In the genomic region with DNA sequence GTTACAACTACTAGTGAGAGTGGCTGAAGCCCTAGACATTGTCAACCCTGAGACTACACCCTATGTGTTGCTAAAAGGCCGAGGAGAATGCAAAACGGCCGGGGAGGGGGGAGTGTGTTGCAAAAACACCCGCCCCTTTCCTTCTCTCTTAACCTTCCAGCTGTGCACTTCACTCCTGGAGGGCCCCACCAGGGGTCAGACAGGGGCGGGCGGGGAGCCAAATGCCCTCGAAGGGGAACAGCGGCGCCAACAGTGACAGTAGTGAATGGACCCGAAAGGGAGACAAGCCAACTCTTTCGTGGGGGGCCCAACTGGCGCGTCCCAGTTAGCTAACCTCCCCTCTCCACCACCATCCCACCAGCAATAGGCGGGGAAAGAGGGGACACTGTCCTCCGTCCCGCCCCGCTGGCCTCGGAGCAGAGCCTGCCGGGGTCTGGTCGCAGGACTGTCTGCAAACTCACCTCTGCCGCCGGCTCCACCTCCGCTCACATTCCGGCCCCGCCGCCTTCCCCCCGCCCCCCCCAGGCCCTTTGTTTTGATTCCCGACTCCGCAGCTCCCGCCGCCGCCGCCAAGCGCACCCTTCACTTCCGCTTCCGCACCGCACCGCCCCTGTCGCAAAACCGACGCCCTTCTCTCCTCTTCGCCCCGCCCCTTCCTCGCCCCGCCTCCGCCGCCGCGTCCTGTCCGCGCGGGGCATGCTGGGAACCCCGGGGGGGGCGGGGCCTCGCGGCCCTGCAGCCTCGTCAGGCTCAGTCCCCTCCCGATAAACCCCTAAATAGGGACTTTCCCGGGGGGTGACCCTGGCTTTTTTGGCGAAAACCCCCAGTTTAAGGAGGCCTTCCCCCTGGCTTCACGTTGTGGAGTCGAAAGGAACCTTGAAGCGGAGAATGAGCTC, we compare ENCODE assay signal across 8 cellular contexts. TPM values are rescaled to one million over a fixed set of nuclear protein-coding genes. Genes with fewer than 3 reads are reported as not detected.
DNase-seq lines count a peak whose midpoint lies in the region; ATAC-seq, FAIRE-seq and TF ChIP-seq lines count a peak whose summit lies in the region.

A gene with protein sequence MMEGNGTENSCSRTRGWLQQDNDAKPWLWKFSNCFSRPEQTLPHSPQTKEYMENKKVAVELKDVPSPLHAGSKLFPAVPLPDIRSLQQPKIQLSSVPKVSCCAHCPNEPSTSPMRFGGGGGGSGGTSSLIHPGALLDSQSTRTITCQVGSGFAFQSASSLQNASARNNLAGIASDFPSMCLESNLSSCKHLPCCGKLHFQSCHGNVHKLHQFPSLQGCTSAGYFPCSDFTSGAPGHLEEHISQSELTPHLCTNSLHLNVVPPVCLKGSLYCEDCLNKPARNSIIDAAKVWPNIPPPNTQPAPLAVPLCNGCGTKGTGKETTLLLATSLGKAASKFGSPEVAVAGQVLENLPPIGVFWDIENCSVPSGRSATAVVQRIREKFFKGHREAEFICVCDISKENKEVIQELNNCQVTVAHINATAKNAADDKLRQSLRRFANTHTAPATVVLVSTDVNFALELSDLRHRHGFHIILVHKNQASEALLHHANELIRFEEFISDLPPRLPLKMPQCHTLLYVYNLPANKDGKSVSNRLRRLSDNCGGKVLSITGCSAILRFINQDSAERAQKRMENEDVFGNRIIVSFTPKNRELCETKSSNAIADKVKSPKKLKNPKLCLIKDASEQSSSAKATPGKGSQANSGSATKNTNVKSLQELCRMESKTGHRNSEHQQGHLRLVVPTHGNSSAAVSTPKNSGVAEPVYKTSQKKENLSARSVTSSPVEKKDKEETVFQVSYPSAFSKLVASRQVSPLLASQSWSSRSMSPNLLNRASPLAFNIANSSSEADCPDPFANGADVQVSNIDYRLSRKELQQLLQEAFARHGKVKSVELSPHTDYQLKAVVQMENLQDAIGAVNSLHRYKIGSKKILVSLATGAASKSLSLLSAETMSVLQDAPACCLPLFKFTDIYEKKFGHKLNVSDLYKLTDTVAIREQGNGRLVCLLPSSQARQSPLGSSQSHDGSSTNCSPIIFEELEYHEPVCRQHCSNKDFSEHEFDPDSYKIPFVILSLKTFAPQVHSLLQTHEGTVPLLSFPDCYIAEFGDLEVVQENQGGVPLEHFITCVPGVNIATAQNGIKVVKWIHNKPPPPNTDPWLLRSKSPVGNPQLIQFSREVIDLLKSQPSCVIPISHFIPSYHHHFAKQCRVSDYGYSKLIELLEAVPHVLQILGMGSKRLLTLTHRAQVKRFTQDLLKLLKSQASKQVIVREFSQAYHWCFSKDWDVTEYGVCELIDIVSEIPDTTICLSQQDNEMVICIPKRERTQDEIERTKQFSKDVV (N-terminal part only) (minus strand): TSS at position 598 of the 896 bp plus-strand sequence. CDS start 3,921 bp downstream, outside the sequence.

- H3K27me3 ChIP-seq in IMR-90 (ENCODE audit: control insufficient read depth, insufficient read depth, low read length), result no peaks in the 10 kb centered on the region
- H3K27me3 ChIP-seq in endothelial cell of umbilical vein (ENCODE audit: control insufficient read depth in 2 of 2, insufficient read depth in 2 of 2, low read length in 2 of 2), result peaks cover 0 to 2% of the 10 kb centered on the region in 2 experiments
- no peaks in the 10 kb centered on the region for H3K27me3 ChIP-seq in mononuclear cell (ENCODE audit: insufficient read depth, low read length)

- H4K5ac ChIP-seq in IMR-90 (ENCODE audit: low read depth, low read length), result peak within 1 kb of the TSS; percentile 100

- peak within 1 kb of the TSS; percentile 30; the same call in 1 of the 2 replicates for H2BK20ac ChIP-seq in IMR-90 (ENCODE audit: low read depth, low read length)

- no peaks in the 10 kb centered on the region; the same call in 1 of the 2 replicates for H4K20me1 ChIP-seq in IMR-90 (ENCODE audit: insufficient read depth, low read length)
- no peaks in the 10 kb centered on the region for H4K20me1 ChIP-seq in OCI-LY7 (ENCODE audit: insufficient read depth, low read length)
- no peaks in the 10 kb centered on the region for H4K20me1 ChIP-seq in endothelial cell of umbilical vein (replicated peaks; ENCODE audit: control insufficient read depth, extremely low read depth, insufficient read depth, low read length)

- peak within 1 kb of the TSS; percentile 99 for H3K14ac ChIP-seq in IMR-90 (replicated peaks; ENCODE audit: low read depth, low read length)

- H3K36me3 ChIP-seq in IMR-90 (ENCODE audit: control insufficient read depth, insufficient read depth, low read length) (peaks cover 4% of the 10 kb centered on the region), OCI-LY7 (ENCODE audit: insufficient read depth, low read length) (peaks cover 12% of the 10 kb centered on the region), endothelial cell of umbilical vein (ENCODE audit: control insufficient read depth in 2 of 2, extremely low read depth in 1 of 2, insufficient read depth in 2 of 2, low read length in 2 of 2) (peaks cover 2 to 3% of the 10 kb centered on the region in 2 experiments)

- 0% methylated on average over 23 of the region's 63 CpGs; no CpG with 5 or more reads in 1 of the 2 experiments for WGBS in IMR-90 (ENCODE audit: extremely low coverage in 2 of 2, insufficient read length in 1 of 2), 2 experiments

- H3K79me2 ChIP-seq in OCI-LY7 (ENCODE audit: insufficient read depth, low read depth, low read length) (peaks cover 40% of the 10 kb centered on the region), endothelial cell of umbilical vein (ENCODE audit: control insufficient read depth, insufficient read depth, low read length) (peaks cover 27% of the 10 kb centered on the region)

- dilution Hi-C loops in IMR-90 (cut with HindIII; ENCODE audit: low sequenced_read_pairs, unreplicated experiment), result no loop called here
- dilution Hi-C loops in endothelial cell of umbilical vein (cut with MboI; ENCODE audit: extremely low pct_ligation_motif_present, low sequenced_read_pairs), result no loop called here

- CTCF ChIA-PET in IMR-90 (lab: Yijun Ruan, JAX), result interaction anchor here (0.6 to 1.1 kb wide), 6 partner anchors 15 to 215 kb away, joined by 3 to 6 read pairs (median 4); no protein-coding TSS in a partner anchor
- CTCF ChIA-PET in OCI-LY7 (lab: Charles Lee; ENCODE audit: unreplicated experiment), result interaction anchor here (0.6 kb wide), 1 partner anchor 410 kb away, joined by 4 read pairs; no protein-coding TSS in a partner anchor
- CTCF ChIA-PET in endothelial cell of umbilical vein (lab: Charles Lee), result interaction anchor here (0.8 to 3.0 kb wide), 14 partner anchors 8 to 215 kb away, joined by 3 to 18 read pairs (median 4); no protein-coding TSS in a partner anchor

- peak; percentile 98 for DNase-seq in DMS 273 (lab: John Stamatoyannopoulos, UW; ENCODE audit: unreplicated experiment)
- DNase-seq in IMR-90, result peak; percentile 90
- peak; percentile 96 for DNase-seq in OCI-LY7 (ENCODE audit: low spot score)
- peak; percentile 100 for DNase-seq in activated T-cell treated with anti-CD3 and anti-CD28 coated beads for 1 hour (ENCODE audit: low read depth)
- peak; percentile 94 for DNase-seq in endothelial cell of umbilical vein (ENCODE audit: low read depth, low spot score)
- DNase-seq in stimulated activated CD8-positive, alpha-beta memory T cell treated with anti-CD3 and anti-CD28 coated beads, Interleukin-2, amount 100 ng/mL, for 48 hours (ENCODE audit: low read depth in 2 of 2), result peak; percentile 99 to 100

- H2BK15ac ChIP-seq in IMR-90 (ENCODE audit: low read depth, low read length), result peak within 1 kb of the TSS; percentile 88; the same call in 2 of the 3 replicates

- H2BK5ac ChIP-seq in IMR-90 (ENCODE audit: low read depth, low read length, poor library complexity, severe bottlenecking), result peak within 1 kb of the TSS; percentile 98

- H3K27ac ChIP-seq in IMR-90 (ENCODE audit: insufficient read depth, low read length), result peak within 1 kb of the TSS; percentile 100
- peak within 1 kb of the TSS; percentile 89 for H3K27ac ChIP-seq in OCI-LY7 (ENCODE audit: low read depth, low read length, poor library complexity, severe bottlenecking)
- H3K27ac ChIP-seq in endothelial cell of umbilical vein (ENCODE audit: insufficient read depth, low read depth, low read length), result peak within 1 kb of the TSS; percentile 99

- H3K4me2 ChIP-seq in IMR-90 (ENCODE audit: low read depth, low read length), result peak within 1 kb of the TSS; percentile 96
- peak within 1 kb of the TSS; percentile 99 for H3K4me2 ChIP-seq in OCI-LY7 (ENCODE audit: low read length)
- peak within 1 kb of the TSS; percentile 99 for H3K4me2 ChIP-seq in endothelial cell of umbilical vein (ENCODE audit: insufficient read depth, low read length)

- no peaks in the 10 kb centered on the region for H3K9me2 ChIP-seq in OCI-LY7 (ENCODE audit: insufficient read depth, low read length)

- TF ChIP-seq POLR2A in IMR-90 (IDR thresholded peaks at IDR 0.05; ENCODE audit: low read depth, low read length) (peak; percentile 92), endothelial cell of umbilical vein (IDR thresholded peaks at IDR 0.05; ENCODE audit: low read depth, low read length) (peak; percentile 94)

- POLR2A ChIA-PET in IMR-90 (lab: Charles Lee; ENCODE audit: unreplicated experiment), result interaction anchor here (0.5 to 0.7 kb wide), 5 partner anchors 24 to 1680 kb away, joined by 3 to 21 read pairs (median 6); no protein-coding TSS in a partner anchor
- POLR2A ChIA-PET in OCI-LY7 (lab: Charles Lee), result interaction anchor here (1.0 to 2.6 kb wide), 5 partner anchors 8 to 218 kb away, joined by 3 to 12 read pairs (median 4); no protein-coding TSS in a partner anchor
- POLR2A ChIA-PET in endothelial cell of umbilical vein (lab: Charles Lee), result interaction anchor here (0.6 to 0.8 kb wide), 5 partner anchors 9 to 190 kb away, joined by 3 to 4 read pairs (median 4); no protein-coding TSS in a partner anchor

- peak within 1 kb of the TSS; percentile 97 for H3K23ac ChIP-seq in IMR-90 (ENCODE audit: low read depth, low read length)

- H4K8ac ChIP-seq in IMR-90 (ENCODE audit: low read depth in 2 of 2, low read length in 2 of 2), result peak within 1 kb of the TSS; percentile 98 to 100

- H2BK120ac ChIP-seq in IMR-90 (ENCODE audit: low read depth, low read length), result peak within 1 kb of the TSS; percentile 87

- H3K9me3 ChIP-seq in IMR-90 (ENCODE audit: control insufficient read depth, insufficient read depth, low read length), result no peaks in the 10 kb centered on the region
- H3K9me3 ChIP-seq in OCI-LY7 (ENCODE audit: low read length), result no peaks in the 10 kb centered on the region
- H3K9me3 ChIP-seq in endothelial cell of umbilical vein (replicated peaks; ENCODE audit: control insufficient read depth, insufficient read depth, low read length), result no peaks in the 10 kb centered on the region
- no peaks in the 10 kb centered on the region for H3K9me3 ChIP-seq in mononuclear cell (ENCODE audit: low read depth, low read length)

- BruUV-seq in IMR-90 (replicated peaks; lab: Mats Ljungman, UMichigan) (no TSS peak), OCI-LY7 (replicated peaks; lab: Mats Ljungman, UMichigan) (no TSS peak), endothelial cell of umbilical vein (replicated peaks; lab: Mats Ljungman, UMichigan) (TSS peak; percentile 42)

- H2AFZ ChIP-seq in IMR-90 (replicated peaks; ENCODE audit: low read length, poor library complexity) (peak within 1 kb of the TSS; percentile 98), OCI-LY7 (ENCODE audit: low read length) (peak within 1 kb of the TSS; percentile 78), endothelial cell of umbilical vein (ENCODE audit: low read depth, low read length) (peak within 1 kb of the TSS; percentile 84)

- TF ChIP-seq CTCF in IMR-90 (conservative IDR thresholded peaks at IDR 0.05; ENCODE audit: low read depth, low read length), result peak; percentile 22
- peak; percentile 77 for TF ChIP-seq CTCF in OCI-LY7 (conservative IDR thresholded peaks at IDR 0.05; ENCODE audit: low read length)
- peak in 1 of 2 donors; percentile 41 for TF ChIP-seq CTCF in endothelial cell of umbilical vein (IDR thresholded peaks at IDR 0.05; ENCODE audit: extremely low read depth in 1 of 2, insufficient read depth in 1 of 2, low read depth in 1 of 2, low read length in 2 of 2)

- peak within 1 kb of the TSS; percentile 93; the same call in 1 of the 2 replicates for H2AK5ac ChIP-seq in IMR-90 (ENCODE audit: low read depth, low read length)

- H3K4me1 ChIP-seq in IMR-90 (ENCODE audit: control insufficient read depth, insufficient read depth, low read length) (peaks cover 5% of the 10 kb centered on the region), OCI-LY7 (ENCODE audit: insufficient read depth, low read length, poor library complexity, severe bottlenecking) (peaks cover 73% of the 10 kb centered on the region), endothelial cell of umbilical vein (ENCODE audit: control insufficient read depth, extremely low read depth, insufficient read depth, low read length) (peaks cover 18% of the 10 kb centered on the region), mononuclear cell (ENCODE audit: insufficient read depth, low read length) (peaks cover 51% of the 10 kb centered on the region)

- H4K91ac ChIP-seq in IMR-90 (ENCODE audit: insufficient read depth, low read depth, low read length), result peak within 1 kb of the TSS; percentile 98

- H3K79me1 ChIP-seq in IMR-90 (ENCODE audit: low read depth in 1 of 2, low read length in 2 of 2), result peaks cover 15 to 24% of the 10 kb centered on the region in 2 experiments

- H3K9ac ChIP-seq in IMR-90 (ENCODE audit: low read depth, low read length) (peak within 1 kb of the TSS; percentile 100), endothelial cell of umbilical vein (replicated peaks; ENCODE audit: extremely low read depth, insufficient read depth, low read length) (peak within 1 kb of the TSS; percentile 100)

- H3K4me3 ChIP-seq in IMR-90 (ENCODE audit: insufficient read depth, low read depth, low read length), result peak within 1 kb of the TSS; percentile 99
- H3K4me3 ChIP-seq in OCI-LY7 (ENCODE audit: low read depth, low read length, poor library complexity, severe bottlenecking), result peak within 1 kb of the TSS; percentile 89
- peak within 1 kb of the TSS; percentile 61 to 98 (median 95) for H3K4me3 ChIP-seq in endothelial cell of umbilical vein (replicated peaks in 1 of 3; ENCODE audit: insufficient read depth in 1 of 3, low read depth in 1 of 3, low read length in 3 of 3)
- H3K4me3 ChIP-seq in mononuclear cell (ENCODE audit: low read length), result peak within 1 kb of the TSS; percentile 100

- intact Hi-C loops in IMR-90 (cut with micrococcal nuclease) (no loop called here), OCI-LY7 (cut with micrococcal nuclease; ENCODE audit: unreplicated experiment) (loop anchor here (1.0 to 10.0 kb wide), 3 partner anchors 7 to 462 kb away; partner anchors contain the start of gene NDE1), endothelial cell of umbilical vein (cut with micrococcal nuclease) (loop anchor here (1.0 to 5.0 kb wide), 8 partner anchors 29 to 216 kb away; no protein-coding TSS in a partner anchor)

- in situ Hi-C loops in IMR-90 (cut with MboI; ENCODE audit: low sequenced_read_pairs), result loop anchor here (5.0 kb wide), 1 partner anchor 49 kb away; no protein-coding TSS in a partner anchor

- peak; percentile 82 for FAIRE-seq in endothelial cell of umbilical vein (lab: Jason Lieb, UNC)

- peak within 1 kb of the TSS; percentile 98 for H3K4ac ChIP-seq in IMR-90 (ENCODE audit: low read depth, low read length)

- no peaks in the 10 kb centered on the region for H3K9me1 ChIP-seq in IMR-90 (ENCODE audit: insufficient read depth, low read length)
- no peaks in the 10 kb centered on the region for H3K9me1 ChIP-seq in endothelial cell of umbilical vein (replicated peaks; ENCODE audit: control insufficient read depth, extremely low read depth, insufficient read depth, low read length)

- H2AK9ac ChIP-seq in IMR-90 (replicated peaks; ENCODE audit: low read depth, low read length, poor library complexity), result peak within 1 kb of the TSS; percentile 97

- H3K18ac ChIP-seq in IMR-90 (ENCODE audit: low read depth, low read length), result peak within 1 kb of the TSS; percentile 98

- TF ChIP-seq RAD21 in IMR-90 (IDR thresholded peaks at IDR 0.05; ENCODE audit: low read length), result peak; percentile 18; the same call in 1 of the 2 replicates

- ATAC-seq in GM21528 (IDR thresholded peaks at IDR 0.05; ENCODE audit: low FRiP score, unreplicated experiment), result peak; percentile 64
- peak; percentile 98 for ATAC-seq in IMR-90 (ENCODE audit: low read depth)

- H3K56ac ChIP-seq in IMR-90 (ENCODE audit: extremely low read depth, insufficient read depth, low read length), result peak within 1 kb of the TSS; percentile 99

RNA-seq across cellular contexts. Expression of the gene that starts here (rescaled TPM):
- total RNA-seq in IMR-90 (2012; rRNA removed), result 7.8 and 9.0 TPM in 2 replicates
- polyA plus RNA-seq in IMR-90 (2012; rRNA removed), result 11.5 and 12.9 TPM in 2 replicates
- polyA plus RNA-seq in IMR-90 (2012; cell fraction: cytosol; rRNA removed), result 4.4 and 6.7 TPM in 2 replicates
- 13.5 and 38.8 TPM in 2 replicates for polyA plus RNA-seq in IMR-90 (2012; cell fraction: nucleus; rRNA removed; ENCODE audit: low replicate concordance)
- total RNA-seq in OCI-LY7 (2014; rRNA removed; shearing (Covaris generic)), result 18.6 and 20.6 TPM in 2 replicates
- 71.1 and 99.2 TPM in 2 replicates for total RNA-seq in OCI-LY7 (2022)
- total RNA-seq in endothelial cell of umbilical vein, result 54.3 and 58.5 TPM in 2 replicates
- 11.5 and 14.6 TPM in 2 replicates for polyA plus RNA-seq in endothelial cell of umbilical vein
- 13.7 and 14.1 TPM in 2 replicates for polyA plus RNA-seq in endothelial cell of umbilical vein (2011; cell fraction: cytosol; rRNA removed)
- 59.8 and 76.4 TPM in 2 replicates for polyA plus RNA-seq in endothelial cell of umbilical vein (2011; cell fraction: nucleus; rRNA removed)
- 19.2 and 26.2 TPM in 2 replicates for polyA plus RNA-seq in endothelial cell of umbilical vein (2012)
- 64.0 and 70.4 TPM in 2 replicates for polyA minus RNA-seq in endothelial cell of umbilical vein
- 12.7 TPM for polyA minus RNA-seq in endothelial cell of umbilical vein (2011; cell fraction: cytosol; rRNA and poly(A)+ RNA removed)
- polyA minus RNA-seq in endothelial cell of umbilical vein (2011; cell fraction: nucleus; rRNA and poly(A)+ RNA removed), result 48.0 and 72.1 TPM in 2 replicates
- 60.8 TPM for total RNA-seq in mononuclear cell

Comparison
In these comparisons a context has a peak if more than half of its experiments do, and no peak if none do; other contexts are left out.
1. Peak in every context shown above with its lines: DNase-seq, ATAC-seq, H3K4me3 ChIP-seq and H3K27ac ChIP-seq.